ENCODE assay signal across 3 cellular contexts in genomic region chr3:111872948-111873347, GRCh38.
TF ChIP-seq lines count a peak whose summit lies in the region.

No MANE protein-coding gene starts in this region.

TF ChIP-seq in HCT116, 20 proteins besides CTCF, POLR2A, EP300 and RAD21:
- TF ChIP-seq, protein P1, sequence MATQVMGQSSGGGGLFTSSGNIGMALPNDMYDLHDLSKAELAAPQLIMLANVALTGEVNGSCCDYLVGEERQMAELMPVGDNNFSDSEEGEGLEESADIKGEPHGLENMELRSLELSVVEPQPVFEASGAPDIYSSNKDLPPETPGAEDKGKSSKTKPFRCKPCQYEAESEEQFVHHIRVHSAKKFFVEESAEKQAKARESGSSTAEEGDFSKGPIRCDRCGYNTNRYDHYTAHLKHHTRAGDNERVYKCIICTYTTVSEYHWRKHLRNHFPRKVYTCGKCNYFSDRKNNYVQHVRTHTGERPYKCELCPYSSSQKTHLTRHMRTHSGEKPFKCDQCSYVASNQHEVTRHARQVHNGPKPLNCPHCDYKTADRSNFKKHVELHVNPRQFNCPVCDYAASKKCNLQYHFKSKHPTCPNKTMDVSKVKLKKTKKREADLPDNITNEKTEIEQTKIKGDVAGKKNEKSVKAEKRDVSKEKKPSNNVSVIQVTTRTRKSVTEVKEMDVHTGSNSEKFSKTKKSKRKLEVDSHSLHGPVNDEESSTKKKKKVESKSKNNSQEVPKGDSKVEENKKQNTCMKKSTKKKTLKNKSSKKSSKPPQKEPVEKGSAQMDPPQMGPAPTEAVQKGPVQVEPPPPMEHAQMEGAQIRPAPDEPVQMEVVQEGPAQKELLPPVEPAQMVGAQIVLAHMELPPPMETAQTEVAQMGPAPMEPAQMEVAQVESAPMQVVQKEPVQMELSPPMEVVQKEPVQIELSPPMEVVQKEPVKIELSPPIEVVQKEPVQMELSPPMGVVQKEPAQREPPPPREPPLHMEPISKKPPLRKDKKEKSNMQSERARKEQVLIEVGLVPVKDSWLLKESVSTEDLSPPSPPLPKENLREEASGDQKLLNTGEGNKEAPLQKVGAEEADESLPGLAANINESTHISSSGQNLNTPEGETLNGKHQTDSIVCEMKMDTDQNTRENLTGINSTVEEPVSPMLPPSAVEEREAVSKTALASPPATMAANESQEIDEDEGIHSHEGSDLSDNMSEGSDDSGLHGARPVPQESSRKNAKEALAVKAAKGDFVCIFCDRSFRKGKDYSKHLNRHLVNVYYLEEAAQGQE (IDR thresholded peaks at IDR 0.05; ENCODE audit: low read depth) = no peak
- TF ChIP-seq FOSL1 (IDR thresholded peaks at IDR 0.05; ENCODE audit: low read depth) (no peak), TCF7L2 (IDR thresholded peaks at IDR 0.05; ENCODE audit: borderline replicate concordance, extremely low read depth, insufficient read depth, insufficient read length) (no peak), POLR2AphosphoS5 (IDR thresholded peaks at IDR 0.05; ENCODE audit: low read depth, low read length) (no peak), SP1 (IDR thresholded peaks at IDR 0.05; ENCODE audit: low read depth) (no peak), ELF1 (IDR thresholded peaks at IDR 0.05; ENCODE audit: borderline replicate concordance, low read depth) (no peak), SIN3A (IDR thresholded peaks at IDR 0.05; ENCODE audit: low read depth) (no peak), EZH2 (IDR thresholded peaks at IDR 0.05) (no peak), ZFX (IDR thresholded peaks at IDR 0.05) (no peak), ZNF274 (IDR thresholded peaks at IDR 0.05; ENCODE audit: low read depth, low read length) (no peak), YY1 (IDR thresholded peaks at IDR 0.05; ENCODE audit: extremely low read depth, insufficient replicate concordance, low read depth, low read length) (no peak), SRF (IDR thresholded peaks at IDR 0.05; ENCODE audit: low read depth) (no peak), EGR1 (IDR thresholded peaks at IDR 0.05; ENCODE audit: low read depth) (no peak)
- TF ChIP-seq, protein P2, sequence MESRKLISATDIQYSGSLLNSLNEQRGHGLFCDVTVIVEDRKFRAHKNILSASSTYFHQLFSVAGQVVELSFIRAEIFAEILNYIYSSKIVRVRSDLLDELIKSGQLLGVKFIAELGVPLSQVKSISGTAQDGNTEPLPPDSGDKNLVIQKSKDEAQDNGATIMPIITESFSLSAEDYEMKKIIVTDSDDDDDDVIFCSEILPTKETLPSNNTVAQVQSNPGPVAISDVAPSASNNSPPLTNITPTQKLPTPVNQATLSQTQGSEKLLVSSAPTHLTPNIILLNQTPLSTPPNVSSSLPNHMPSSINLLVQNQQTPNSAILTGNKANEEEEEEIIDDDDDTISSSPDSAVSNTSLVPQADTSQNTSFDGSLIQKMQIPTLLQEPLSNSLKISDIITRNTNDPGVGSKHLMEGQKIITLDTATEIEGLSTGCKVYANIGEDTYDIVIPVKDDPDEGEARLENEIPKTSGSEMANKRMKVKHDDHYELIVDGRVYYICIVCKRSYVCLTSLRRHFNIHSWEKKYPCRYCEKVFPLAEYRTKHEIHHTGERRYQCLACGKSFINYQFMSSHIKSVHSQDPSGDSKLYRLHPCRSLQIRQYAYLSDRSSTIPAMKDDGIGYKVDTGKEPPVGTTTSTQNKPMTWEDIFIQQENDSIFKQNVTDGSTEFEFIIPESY (IDR thresholded peaks at IDR 0.05; ENCODE audit: extremely low read depth, insufficient replicate concordance, low read length) = no peak

TF ChIP-seq in SK-N-SH, 30 proteins besides CTCF, POLR2A, EP300 and RAD21:
- no peak for TF ChIP-seq SMC3 (IDR thresholded peaks at IDR 0.05; ENCODE audit: low read depth, low read length)
- TF ChIP-seq USF1 (IDR thresholded peaks at IDR 0.05; ENCODE audit: borderline replicate concordance, low read depth) = no peak
- TF ChIP-seq FOXJ3 (CRISPR knock-in tag; IDR thresholded peaks at IDR 0.05) = no peak
- TF ChIP-seq FOSL2 (IDR thresholded peaks at IDR 0.05; ENCODE audit: borderline replicate concordance, low read depth) = no peak
- TF ChIP-seq RXRA (IDR thresholded peaks at IDR 0.05; ENCODE audit: borderline replicate concordance, low read depth) = no peak
- TF ChIP-seq TAF1 (IDR thresholded peaks at IDR 0.05; ENCODE audit: borderline replicate concordance, low read depth, low read length) = no peak
- no peak for TF ChIP-seq CHD2 (IDR thresholded peaks at IDR 0.05; ENCODE audit: low read length, partially characterized antibody)
- no peak for TF ChIP-seq PBX3 (IDR thresholded peaks at IDR 0.05)
- TF ChIP-seq POLR2AphosphoS5 (IDR thresholded peaks at IDR 0.05; ENCODE audit: low read depth, low read length) = no peak
- TF ChIP-seq FOXM1 (IDR thresholded peaks at IDR 0.05; ENCODE audit: low read depth) = no peak
- no peak for TF ChIP-seq GATA2 (CRISPR knock-in tag; IDR thresholded peaks at IDR 0.05)
- TF ChIP-seq, protein P1 (IDR thresholded peaks at IDR 0.05; ENCODE audit: low read depth, low read length) = no peak
- TF ChIP-seq EZH2phosphoT487 (IDR thresholded peaks at IDR 0.05; ENCODE audit: borderline replicate concordance, low read depth) = no peak
- TF ChIP-seq JUND (IDR thresholded peaks at IDR 0.05) = no peak
- TF ChIP-seq RFX5 (IDR thresholded peaks at IDR 0.05; ENCODE audit: low read length) = no peak
- no peak for TF ChIP-seq SIN3A (IDR thresholded peaks at IDR 0.05; ENCODE audit: borderline replicate concordance, low read depth, low read length)
- no peak for TF ChIP-seq GABPA (IDR thresholded peaks at IDR 0.05; ENCODE audit: low read depth)
- no peak for TF ChIP-seq TCF12 (IDR thresholded peaks at IDR 0.05)
- TF ChIP-seq NRF1 (IDR thresholded peaks at IDR 0.05; ENCODE audit: low read depth, low read length) = no peak

TF ChIP-seq in GM12891, 5 proteins besides CTCF, POLR2A, EP300 and RAD21:
- TF ChIP-seq POU2F2 (IDR thresholded peaks at IDR 0.05; ENCODE audit: low read depth, low read length) (no peak), SPI1 (IDR thresholded peaks at IDR 0.05; ENCODE audit: low read depth, low read length) (no peak), POLR2AphosphoS5 (IDR thresholded peaks at IDR 0.05; ENCODE audit: low read depth, low read length) (no peak)
